ENCODE assay signal across 8 cellular contexts in genomic region chr4:177442623-177443155, GRCh38. TPM values are rescaled to one million over a fixed set of nuclear protein-coding genes. Genes with fewer than 3 reads are reported as not detected.
A peak's percentile ranks its signal among the peaks of the same experiment; 100 is the strongest.
DNase-seq lines count a peak whose midpoint lies in the region; ATAC-seq and TF ChIP-seq lines count a peak whose summit lies in the region.

No MANE protein-coding gene starts in this region.

- 0 out of 2 replicates have a peak, but pooled peaks cover 3% of the 10 kb centered on the region for H3K4me1 ChIP-seq in Caco-2

- TF ChIP-seq CTCF in Caco-2 (IDR thresholded peaks at IDR 0.05; ENCODE audit: insufficient read depth in 1 of 2, low read depth in 1 of 2, low read length in 1 of 2, severe bottlenecking in 1 of 2, unreplicated experiment in 1 of 2) (no peak), HL-60 (IDR thresholded peaks at IDR 0.05; ENCODE audit: insufficient read depth, low read length) (no peak), VCaP (conservative IDR thresholded peaks at IDR 0.05) (no peak), fibroblast of pulmonary artery (IDR thresholded peaks at IDR 0.05; ENCODE audit: low read length, missing control alignments) (no peak), osteocyte (IDR thresholded peaks at IDR 0.05) (no peak)

- H3K27me3 Mint-ChIP-seq in Caco-2 (ENCODE audit: insufficient read depth, unreplicated experiment): no peaks in the 10 kb centered on the region
- H3K27me3 Mint-ChIP-seq in osteocyte (ENCODE audit: unreplicated experiment): no peaks in the 10 kb centered on the region

- peak overlapping the region; percentile 97 for H3K27ac Mint-ChIP-seq in Caco-2 (ENCODE audit: unreplicated experiment)
- H3K27ac Mint-ChIP-seq in osteocyte (ENCODE audit: unreplicated experiment): peak overlapping the region; percentile 94

- ATAC-seq in GM19328 (IDR thresholded peaks at IDR 0.05; ENCODE audit: unreplicated experiment): peak; percentile 4
- no peak for ATAC-seq in HG02678 (IDR thresholded peaks at IDR 0.05; ENCODE audit: unreplicated experiment)

- no peaks in the 10 kb centered on the region for H3K9me3 ChIP-seq in Caco-2

- H3K27ac ChIP-seq in HL-60 (replicated peaks) (peak overlapping the region; percentile 95), VCaP (peak overlapping the region; percentile 78)

- peaks cover 7% of the 10 kb centered on the region for H3K4me1 Mint-ChIP-seq in Caco-2 (ENCODE audit: low read depth, unreplicated experiment)
- H3K4me1 Mint-ChIP-seq in osteocyte (ENCODE audit: unreplicated experiment): peaks cover 22% of the 10 kb centered on the region

- TSS peak; percentile 97 for BruUV-seq in Caco-2 (replicated peaks; lab: Mats Ljungman, UMichigan)

- H3K4me3 ChIP-seq in Caco-2 (ENCODE audit: low read depth, low read length) (peak overlapping the region; percentile 67), HL-60 (replicated peaks; ENCODE audit: insufficient read depth, low read length) (peak overlapping the region; percentile 50), fibroblast of pulmonary artery (replicated peaks; ENCODE audit: low read depth, low read length) (peak overlapping the region; percentile 78)

- DNase-seq in Caco-2 (peak in 1 of 2 experiments; percentile 10), HL-60 (ENCODE audit: low read depth in 1 of 2, low spot score in 1 of 2) (peak in 1 of 2 experiments; percentile 36), fibroblast of pulmonary artery (ENCODE audit: low read depth) (peak; percentile 16), osteocyte (ENCODE audit: extremely low spot score, unreplicated experiment) (no peak), NCI-H2196 treated with DMSO at 0.1 percent for 48 hours (lab: John Stamatoyannopoulos, UW; ENCODE audit: unreplicated experiment) (no peak)

- H3K27me3 ChIP-seq in Caco-2 (replicated peaks; ENCODE audit: control insufficient read depth, insufficient read depth, low read length): no peaks in the 10 kb centered on the region
- no peaks in the 10 kb centered on the region for H3K27me3 ChIP-seq in HL-60 (ENCODE audit: insufficient read depth, poor library complexity, severe bottlenecking)

- CTCF ChIA-PET in Caco-2 (lab: Charles Lee): no interaction called here

- peak overlapping the region; percentile 98 for H3K4me3 Mint-ChIP-seq in Caco-2 (ENCODE audit: unreplicated experiment)
- peak overlapping the region; percentile 87 for H3K4me3 Mint-ChIP-seq in osteocyte (ENCODE audit: unreplicated experiment)

- H3K9me3 Mint-ChIP-seq in Caco-2 (ENCODE audit: unreplicated experiment) (no peaks in the 10 kb centered on the region), osteocyte (ENCODE audit: unreplicated experiment) (no peaks in the 10 kb centered on the region)

- POLR2A ChIA-PET in Caco-2 (lab: Charles Lee): interaction anchor here (0.6 to 1.8 kb wide), 5 partner anchors 9 to 133 kb away, joined by 3 to 11 read pairs (median 4); partner anchors contain the start of gene NEIL3

- H3K36me3 ChIP-seq in Caco-2 (ENCODE audit: control insufficient read depth, insufficient read depth, low read length): no peaks in the 10 kb centered on the region

- intact Hi-C loops in Caco-2 (cut with micrococcal nuclease; ENCODE audit: unreplicated experiment): loop anchor here (1.0 to 5.0 kb wide), 6 partner anchors 13 to 350 kb away; no protein-coding TSS in a partner anchor

- H3K36me3 Mint-ChIP-seq in Caco-2 (ENCODE audit: insufficient read depth, unreplicated experiment) (peaks cover 7% of the 10 kb centered on the region), osteocyte (ENCODE audit: unreplicated experiment) (peaks cover 10% of the 10 kb centered on the region)

RNA-seq across cellular contexts. Expression of gene AGA, which starts 0.5 kb away (rescaled TPM):
- total RNA-seq in Caco-2 (2022): 25.2 and 35.4 TPM in 2 replicates
- total RNA-seq in osteocyte: 26.1 and 28.3 TPM in 2 replicates
